ENCODE assay signal across 8 cellular contexts in genomic region chr16:51151435-51151950, GRCh38. TPM values are rescaled to one million over a fixed set of nuclear protein-coding genes. Genes with fewer than 3 reads are reported as not detected.
A peak's percentile ranks its signal among the peaks of the same experiment; 100 is the strongest.
DNase-seq lines count a peak whose midpoint lies in the region; TF ChIP-seq lines count a peak whose summit lies in the region.

No MANE protein-coding gene starts in this region.

- H3K27ac ChIP-seq in breast epithelium: peak overlapping the region; percentile 17 to 76
- peak overlapping the region in 1 of 2 donors; percentile 45 for H3K27ac ChIP-seq in testis

- in situ Hi-C loops in astrocyte of the cerebellum (cut with HindIII; ENCODE audit: low sequenced_read_pairs): no loop called here

- H3K27me3 Mint-ChIP-seq in MCF 10A (ENCODE audit: insufficient read depth, unreplicated experiment): no peaks in the 10 kb centered on the region

- H3K27me3 ChIP-seq in breast epithelium: peaks cover 0 to 76% of the 10 kb centered on the region in 2 donors
- no peaks in the 10 kb centered on the region for H3K27me3 ChIP-seq in testis

- H3K4me1 Mint-ChIP-seq in MCF 10A (ENCODE audit: insufficient read depth, unreplicated experiment): peaks cover 13% of the 10 kb centered on the region

- no TSS peak for BruUV-seq in MCF 10A (replicated peaks; lab: Mats Ljungman, UMichigan)

- H3K36me3 Mint-ChIP-seq in MCF 10A (ENCODE audit: insufficient read depth, unreplicated experiment): no peaks in the 10 kb centered on the region

- peak overlapping the region; percentile 29 to 72 (median 52) for H3K4me3 ChIP-seq in breast epithelium
- peak overlapping the region; percentile 58 for H3K4me3 ChIP-seq in astrocyte of the cerebellum (ENCODE audit: low read depth, low read length)
- peak overlapping the region; percentile 43 to 50 for H3K4me3 ChIP-seq in testis

- TF ChIP-seq POLR2A in breast epithelium (IDR thresholded peaks at IDR 0.05) (no peak), testis (IDR thresholded peaks at IDR 0.05) (no peak)

- H3K36me3 ChIP-seq in breast epithelium: no peaks in the 10 kb centered on the region
- no peaks in the 10 kb centered on the region for H3K36me3 ChIP-seq in testis (ENCODE audit: low read depth, missing control alignments)

- H3K9me3 ChIP-seq in breast epithelium (no peaks in the 10 kb centered on the region), testis (no peaks in the 10 kb centered on the region)

- H3K4me1 ChIP-seq in breast epithelium: peaks cover 0 to 5% of the 10 kb centered on the region in 2 donors
- peaks cover 3% of the 10 kb centered on the region for H3K4me1 ChIP-seq in testis

- DNase-seq in breast epithelium (ENCODE audit: low spot score in 2 of 2) (peak in 1 of 2 donors; percentile 27), MCF 10A (ENCODE audit: unreplicated experiment) (no peak), astrocyte of the cerebellum (ENCODE audit: low read depth) (peak; percentile 65), islet precursor cell (peak; percentile 93), testis (peak; percentile 39), UCSD-AML1 (lab: John Stamatoyannopoulos, UW; ENCODE audit: unreplicated experiment) (no peak), SIG-M5 treated with dmso at 0.1 percent for 504 hours (lab: John Stamatoyannopoulos, UW; ENCODE audit: unreplicated experiment) (no peak)
- DNase-seq in stimulated activated CD4-positive, alpha-beta T cell treated with anti-CD3 and anti-CD28 coated beads, Interleukin-12 subunit alpha, Interleukin-12 subunit beta, amount 100 ng/mL, for 4 hours: no peak

- CTCF ChIA-PET in MCF 10A (lab: Yijun Ruan, JAX): no interaction called here

- WGBS in testis, 2 donors: 1 to 20% methylated on average over 1 to 60 of the region's 60 CpGs

- no peak overlapping the region for H3K4me3 Mint-ChIP-seq in MCF 10A (ENCODE audit: unreplicated experiment)

- peaks cover 9% of the 10 kb centered on the region for H3K9me3 Mint-ChIP-seq in MCF 10A (ENCODE audit: unreplicated experiment)

- intact Hi-C loops in breast epithelium (cut with DNase I; ENCODE audit: low total_unique reads) (no loop called here), MCF 10A (cut with micrococcal nuclease) (no loop called here), testis (cut with DNase I; ENCODE audit: low total_unique reads) (no loop called here)

- H3K27ac Mint-ChIP-seq in MCF 10A (ENCODE audit: low read depth, unreplicated experiment): no peak overlapping the region

- TF ChIP-seq CTCF in breast epithelium (IDR thresholded peaks at IDR 0.05) (no peak), MCF 10A (IDR thresholded peaks at IDR 0.05; ENCODE audit: unreplicated experiment) (no peak), astrocyte of the cerebellum (IDR thresholded peaks at IDR 0.05; ENCODE audit: low read depth, low read length, missing control alignments) (no peak), testis (IDR thresholded peaks at IDR 0.05) (no peak)

- POLR2A ChIA-PET in MCF 10A (lab: Yijun Ruan, JAX): no interaction called here

RNA-seq across cellular contexts. Expression of gene SALL1, which starts 0.4 kb away (rescaled TPM):
- total RNA-seq in breast epithelium (under 1 TPM; 0.15 to 0.33 (median 0.32) TPM), MCF 10A (2022) (not detected in 2 replicates), testis (1 to 10 TPM; 4.9 to 5.9 TPM)
- 4.0 TPM for polyA plus RNA-seq in testis (ENCODE audit: insufficient read depth, low read depth, low replicate concordance)

Comparison
In these comparisons a context has a peak if more than half of its experiments do, and no peak if none do; other contexts are left out.
1. DNase-seq: peak in astrocyte of the cerebellum (single experiment), islet precursor cell (single experiment) and testis (single experiment); none in MCF 10A (single experiment), UCSD-AML1 (single experiment), stimulated activated CD4-positive, alpha-beta T cell treated with anti-CD3 and anti-CD28 coated beads, Interleukin-12 subunit alpha, Interleukin-12 subunit beta, amount 100 ng/mL, for 4 hours (single experiment) and SIG-M5 treated with dmso at 0.1 percent for 504 hours (single experiment).
2. Peak in every context shown above with its lines, with median percentiles within 50 percentile points of each other: H3K4me3 ChIP-seq.